8 cellular contexts compared by ENCODE assay signal in the genomic region with DNA sequence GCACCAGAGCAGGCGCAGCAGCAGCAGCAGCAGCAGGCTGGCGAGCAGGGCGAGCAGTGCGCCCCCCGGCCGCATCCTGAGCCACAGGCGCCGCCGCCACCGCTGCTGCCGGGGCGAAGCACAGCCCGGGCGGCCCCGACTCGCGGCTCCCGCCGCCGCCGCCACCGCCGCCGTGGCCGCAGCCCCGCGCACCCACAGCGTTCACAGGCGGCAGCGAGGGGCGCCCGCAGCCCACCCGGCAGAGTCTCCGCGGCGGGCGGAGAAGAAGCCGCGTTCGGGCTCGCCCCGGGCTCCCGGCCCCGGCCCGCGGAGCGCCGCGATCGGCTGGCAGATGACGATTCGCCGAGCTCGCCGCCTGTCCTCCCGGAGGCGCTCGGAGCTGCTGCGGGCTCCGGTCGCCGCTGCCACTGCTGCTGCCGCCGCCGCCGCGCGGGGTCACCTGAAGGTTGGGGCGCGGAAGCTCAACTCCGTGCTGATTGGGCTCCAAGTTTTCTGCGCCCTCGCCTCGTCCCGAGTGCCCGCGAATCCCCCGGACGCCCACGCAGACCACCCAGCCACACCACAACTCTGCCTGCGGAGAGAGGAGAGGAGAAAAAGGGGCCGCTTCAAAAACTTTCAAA. TPM values are rescaled to one million over a fixed set of nuclear protein-coding genes. Genes with fewer than 3 reads are reported as not detected.
DNase-seq lines count a peak whose midpoint lies in the region; ATAC-seq and TF ChIP-seq lines count a peak whose summit lies in the region.

Gene ST8SIA6 (minus strand): TSS at position 415 of the 620 bp plus-strand sequence. CDS start 340 bp downstream, at position 75.

- H3K4me3 ChIP-seq in BJ (ENCODE audit: low read depth, low read length) (peak within 1 kb of the TSS; percentile 42), KMS-11 (IDR thresholded peaks at IDR 0.05; ENCODE audit: insufficient read depth, low read depth, low read length) (no peak within 1 kb of the TSS), transverse colon (peak within 1 kb of the TSS in 3 of 4 donors; percentile 37 to 48 (median 38))

- H3K4me1 ChIP-seq in KMS-11 (ENCODE audit: low read depth, poor library complexity, severe bottlenecking) (no peaks in the 10 kb centered on the region), transverse colon (peaks cover 6 to 19% (median 11%) of the 10 kb centered on the region in 4 donors)

- POLR2A ChIA-PET in BJ (lab: Charles Lee), result no interaction called here

- CTCF ChIA-PET in BJ (lab: Yijun Ruan, JAX), result interaction anchor here (0.7 to 0.9 kb wide), 2 partner anchors 12 to 24 kb away, joined by 3 read pairs; no protein-coding TSS in a partner anchor

- H3K27me3 ChIP-seq in BJ (ENCODE audit: control insufficient read depth, insufficient read depth, low read length) (peaks cover 2% of the 10 kb centered on the region; the same call in 1 of the 2 replicates), KMS-11 (ENCODE audit: insufficient read depth, low read depth) (no peaks in the 10 kb centered on the region), transverse colon (peaks cover 66% of the 10 kb centered on the region)

- H3K4me1 Mint-ChIP-seq in nephron progenitor cell, result peaks cover 24% of the 10 kb centered on the region

- H3K27ac ChIP-seq in KMS-11 (no peak within 1 kb of the TSS), transverse colon (peak within 1 kb of the TSS in 1 of 4 donors; percentile 20)

- H3K27ac Mint-ChIP-seq in nephron progenitor cell, result peak within 1 kb of the TSS; percentile 75

- H3K9me3 Mint-ChIP-seq in nephron progenitor cell, result peaks cover 32% of the 10 kb centered on the region

- in situ Hi-C loops in transverse colon (cut with MboI; ENCODE audit: low pct_ligation_motif_present in 1 of 4, low pct_unique_long_range_greater_than_20kb in 1 of 4, low sequenced_read_pairs in 3 of 4), result no loop called here

- peaks cover 22% of the 10 kb centered on the region for H3K36me3 Mint-ChIP-seq in nephron progenitor cell (ENCODE audit: low read depth)

- H3K36me3 ChIP-seq in BJ (ENCODE audit: control insufficient read depth, insufficient read depth, low read length) (no peaks in the 10 kb centered on the region), KMS-11 (ENCODE audit: insufficient read depth) (no peaks in the 10 kb centered on the region), transverse colon (no peaks in the 10 kb centered on the region)

- 0 out of 2 replicates have a peak within 1 kb of the TSS, but pooled peaks have one; percentile 43 for H2AFZ ChIP-seq in KMS-11 (ENCODE audit: low read depth)

- H3K9me3 ChIP-seq in transverse colon, result peaks cover 0 to 3% of the 10 kb centered on the region in 2 donors

- TF ChIP-seq CTCF in BJ (IDR thresholded peaks at IDR 0.05; ENCODE audit: insufficient read depth, low read depth, low read length), result no peak
- TF ChIP-seq CTCF in KMS-11 (conservative IDR thresholded peaks at IDR 0.05; ENCODE audit: low read depth, low read length), result no peak
- no peak for TF ChIP-seq CTCF in nephron progenitor cell (IDR thresholded peaks at IDR 0.05)
- no peak for TF ChIP-seq CTCF in transverse colon (IDR thresholded peaks at IDR 0.05)

- peaks cover 11% of the 10 kb centered on the region for H3K27me3 Mint-ChIP-seq in nephron progenitor cell (ENCODE audit: low read depth, poor library complexity)

- DNase-seq in BJ (ENCODE audit: low read depth), result no peak
- peak; percentile 65 for DNase-seq in activated T-cell treated with anti-CD3 and anti-CD28 coated beads, Interleukin-2, amount 50 U/mL, for 1 hour
- peak; percentile 58 for DNase-seq in fibroblast of gingiva (ENCODE audit: low read depth)
- peak; percentile 71 for DNase-seq in nephron progenitor cell
- DNase-seq in transverse colon, result peak; percentile 54
- DNase-seq in NCI-H1436 treated with DMSO at 0.1 percent for 48 hours (lab: John Stamatoyannopoulos, UW), result no peak

- H3K4me3 Mint-ChIP-seq in nephron progenitor cell, result peak within 1 kb of the TSS; percentile 90

- TF ChIP-seq POLR2A in transverse colon (IDR thresholded peaks at IDR 0.05), result no peak

- H3K4me2 ChIP-seq in KMS-11, result peak within 1 kb of the TSS; percentile 50; the same call in 1 of the 2 replicates

- no peaks in the 10 kb centered on the region for H4K20me1 ChIP-seq in KMS-11 (ENCODE audit: insufficient read depth)

- no peak within 1 kb of the TSS for H3K9ac ChIP-seq in KMS-11

- intact Hi-C loops in transverse colon (cut with DNase I; ENCODE audit: low total_unique reads), result no loop called here

- no peak for TF ChIP-seq EP300 in transverse colon (IDR thresholded peaks at IDR 0.05; ENCODE audit: low read depth)

- H3K79me2 ChIP-seq in KMS-11 (ENCODE audit: insufficient read depth, low read depth), result no peaks in the 10 kb centered on the region

- 3% methylated on average over 14 of the region's 82 CpGs; no CpG with 5 or more reads in 1 of the 2 donors for WGBS in transverse colon (ENCODE audit: low coverage in 1 of 2), 2 donors

- peak; percentile 65 for ATAC-seq in GM19455 (IDR thresholded peaks at IDR 0.05; ENCODE audit: unreplicated experiment)

RNA-seq across cellular contexts. Expression of gene ST8SIA6, which starts in this region (rescaled TPM):
- 0.07 TPM in 1 of 2 replicates, not detected in the other for polyA plus RNA-seq in BJ (2011; rRNA removed)
- polyA minus RNA-seq in BJ (2011; rRNA and poly(A)+ RNA removed), result 0.09 and 0.15 TPM in 2 replicates
- total RNA-seq in transverse colon, result 1 to 10 TPM in 1 of 4 donors, under 1 TPM in 1, not detected in 2; 0.64 to 1.2 TPM

Comparison
In these comparisons a context has a peak if more than half of its experiments do, and no peak if none do; other contexts are left out.
1. DNase-seq: peak in activated T-cell treated with anti-CD3 and anti-CD28 coated beads, Interleukin-2, amount 50 U/mL, for 1 hour (single experiment), fibroblast of gingiva (single experiment), nephron progenitor cell (single experiment) and transverse colon (single experiment); none in BJ (single experiment) and NCI-H1436 treated with DMSO at 0.1 percent for 48 hours (single experiment).